23 cellular contexts compared by ENCODE assay signal in the genomic region with DNA sequence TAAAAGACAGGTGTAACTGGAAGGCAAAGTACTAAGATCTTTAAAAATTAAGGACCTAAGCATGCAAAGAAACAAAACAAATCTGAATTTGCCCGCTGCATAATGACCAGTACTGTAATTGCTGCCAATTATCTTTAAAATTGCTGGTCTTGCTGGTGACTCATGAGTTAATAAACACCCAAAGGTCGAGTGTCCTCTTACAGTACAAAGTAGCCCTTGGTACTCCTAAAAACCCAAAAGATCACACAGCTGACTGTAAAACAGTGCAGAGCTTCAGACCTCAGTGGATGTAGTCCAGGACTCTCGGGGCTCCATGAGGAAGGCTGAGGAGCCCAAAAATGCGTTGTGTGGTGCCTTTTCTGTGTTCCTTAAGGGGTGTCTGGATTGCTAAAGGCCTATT.
"Had no signal": no experiment of that assay in that cellular context is flagged by ENCODE, and none has a peak within 500 bp of the region (broad histone marks: within the 10 kb centered on the region; RNA-seq: fewer than 3 reads in every experiment).

No MANE protein-coding gene starts in this region.

- H3K36me3 ChIP-seq: neutrophil, ovary, tibial artery had no signal

- DNase-seq: activated CD4-positive, alpha-beta T cell treated with anti-CD3 and anti-CD28 coated beads, Interleukin-2, amount 10 ng/mL, durations not matched to agents 24 days and 14 days; activated CD8-positive, alpha-beta memory T cell treated with anti-CD3 and anti-CD28 coated beads, Interleukin-2, amount 10 ng/mL, durations not matched to agents 7 days and 5 days; activated CD8-positive, alpha-beta T cell treated with anti-CD3 and anti-CD28 coated beads for 36 hours; activated gamma-delta T cell treated with Interleukin-2 at 50 U/mL for 16 hours; activated T-cell treated with anti-CD3 and anti-CD28 coated beads for 4 hours; anterior cingulate cortex; body of pancreas; foreskin keratinocyte; kidney; left ventricle myocardium superior; mammary epithelial cell; midbrain; ovary; psoas muscle; right cardiac atrium; stimulated activated CD4-positive, alpha-beta T cell treated with anti-CD3 and anti-CD28 coated beads, Interleukin-12 subunit alpha, Interleukin-12 subunit beta, amount 100 ng/mL, for 4 hours; T-helper 17 cell; tibial artery had no signal

- H3K36me3 Mint-ChIP-seq: activated CD8-positive, alpha-beta memory T cell treated with anti-CD3 and anti-CD28 coated beads, Interleukin-2, amount 10 ng/mL, durations not matched to agents 7 days and 5 days; activated naive CD4-positive, alpha-beta T cell treated with anti-CD3 and anti-CD28 coated beads, Interleukin-2, amount 50 U/mL, for 24 hours; natural killer cell treated with Interleukin-12 subunit alpha and Interleukin-12 subunit beta and Interleukin-15 and Interleukin-18, amount 100 ng/mL, for 72 hours had no signal

- H3K4me3 ChIP-seq: body of pancreas, ovary, psoas muscle, tibial artery had no signal

- H3K4me1 ChIP-seq: body of pancreas, foreskin keratinocyte, psoas muscle, tibial artery had no signal

- H3K27ac ChIP-seq: body of pancreas, foreskin keratinocyte, neutrophil, ovary, psoas muscle, tibial artery had no signal

- ATAC-seq: activated CD8-positive, alpha-beta memory T cell treated with anti-CD3 and anti-CD28 coated beads, Interleukin-2, amount 10 ng/mL, durations not matched to agents 7 days and 5 days; activated CD8-positive, alpha-beta T cell treated with anti-CD3 and anti-CD28 coated beads for 36 hours; body of pancreas; foreskin keratinocyte; left ventricle myocardium superior; natural killer cell treated with Interleukin-12 subunit alpha and Interleukin-12 subunit beta and Interleukin-15 and Interleukin-18, amount 100 ng/mL, for 72 hours; psoas muscle; right cardiac atrium; T-helper 17 cell had no signal

- H3K4me3 Mint-ChIP-seq: activated CD4-positive, alpha-beta T cell treated with anti-CD3 and anti-CD28 coated beads, Interleukin-2, amount 10 ng/mL, durations not matched to agents 24 days and 14 days; activated CD8-positive, alpha-beta memory T cell treated with anti-CD3 and anti-CD28 coated beads, Interleukin-2, amount 10 ng/mL, durations not matched to agents 7 days and 5 days; activated CD8-positive, alpha-beta T cell treated with anti-CD3 and anti-CD28 coated beads for 36 hours; activated naive CD4-positive, alpha-beta T cell treated with anti-CD3 and anti-CD28 coated beads, Interleukin-2, amount 50 U/mL, for 24 hours; activated T-helper 1 cell treated with anti-CD3 and anti-CD28 coated beads, Interleukin-12 subunit alpha, Interleukin-12 subunit beta, Interleukin-2, Interleukin-4 antibody, amounts not matched to agents 30 ng/mL and 10 ng/mL and 1 ng/mL, durations not matched to agents 14 hours and 24 hours and 36 hours; natural killer cell treated with Interleukin-12 subunit alpha and Interleukin-12 subunit beta and Interleukin-15 and Interleukin-18, amount 100 ng/mL, for 72 hours; stimulated activated naive CD8-positive, alpha-beta T cell treated with anti-CD3 and anti-CD28 coated beads, Interleukin-15, Interleukin-2, amounts not matched to agents 100 ng/mL and 50 ng/mL, for 24 hours; T-helper 17 cell had no signal

- H3K9me3 ChIP-seq: body of pancreas, neutrophil, ovary, psoas muscle, tibial artery had no signal

- H3K9me3 Mint-ChIP-seq: activated CD4-positive, alpha-beta T cell treated with anti-CD3 and anti-CD28 coated beads, Interleukin-2, amount 10 ng/mL, durations not matched to agents 24 days and 14 days; activated CD8-positive, alpha-beta T cell treated with anti-CD3 and anti-CD28 coated beads for 36 hours had no signal

- H3K27me3 Mint-ChIP-seq: activated CD4-positive, alpha-beta T cell treated with anti-CD3 and anti-CD28 coated beads, Interleukin-2, amount 10 ng/mL, durations not matched to agents 24 days and 14 days; activated CD8-positive, alpha-beta memory T cell treated with anti-CD3 and anti-CD28 coated beads, Interleukin-2, amount 10 ng/mL, durations not matched to agents 7 days and 5 days; activated CD8-positive, alpha-beta T cell treated with anti-CD3 and anti-CD28 coated beads for 36 hours; activated naive CD4-positive, alpha-beta T cell treated with anti-CD3 and anti-CD28 coated beads, Interleukin-2, amount 50 U/mL, for 24 hours; natural killer cell treated with Interleukin-12 subunit alpha and Interleukin-12 subunit beta and Interleukin-15 and Interleukin-18, amount 100 ng/mL, for 72 hours; stimulated activated naive CD8-positive, alpha-beta T cell treated with anti-CD3 and anti-CD28 coated beads, Interleukin-15, Interleukin-2, amounts not matched to agents 100 ng/mL and 50 ng/mL, for 24 hours; T-helper 17 cell had no signal

- H3K4me1 Mint-ChIP-seq: activated CD4-positive, alpha-beta T cell treated with anti-CD3 and anti-CD28 coated beads, Interleukin-2, amount 10 ng/mL, durations not matched to agents 24 days and 14 days; activated CD8-positive, alpha-beta memory T cell treated with anti-CD3 and anti-CD28 coated beads, Interleukin-2, amount 10 ng/mL, durations not matched to agents 7 days and 5 days; activated naive CD4-positive, alpha-beta T cell treated with anti-CD3 and anti-CD28 coated beads, Interleukin-2, amount 50 U/mL, for 24 hours; T-helper 17 cell had no signal

- H3K27me3 ChIP-seq: body of pancreas, foreskin keratinocyte, neutrophil, ovary, tibial artery had no signal

- H3K27ac Mint-ChIP-seq: activated CD4-positive, alpha-beta T cell treated with anti-CD3 and anti-CD28 coated beads, Interleukin-2, amount 10 ng/mL, durations not matched to agents 24 days and 14 days; activated CD8-positive, alpha-beta memory T cell treated with anti-CD3 and anti-CD28 coated beads, Interleukin-2, amount 10 ng/mL, durations not matched to agents 7 days and 5 days; activated CD8-positive, alpha-beta T cell treated with anti-CD3 and anti-CD28 coated beads for 36 hours; activated naive CD4-positive, alpha-beta T cell treated with anti-CD3 and anti-CD28 coated beads, Interleukin-2, amount 50 U/mL, for 24 hours; activated T-helper 1 cell treated with anti-CD3 and anti-CD28 coated beads, Interleukin-12 subunit alpha, Interleukin-12 subunit beta, Interleukin-2, Interleukin-4 antibody, amounts not matched to agents 30 ng/mL and 10 ng/mL and 1 ng/mL, durations not matched to agents 14 hours and 24 hours and 36 hours; natural killer cell treated with Interleukin-12 subunit alpha and Interleukin-12 subunit beta and Interleukin-15 and Interleukin-18, amount 100 ng/mL, for 72 hours; stimulated activated naive CD8-positive, alpha-beta T cell treated with anti-CD3 and anti-CD28 coated beads, Interleukin-15, Interleukin-2, amounts not matched to agents 100 ng/mL and 50 ng/mL, for 24 hours; T-helper 17 cell had no signal
